Comparison of ENCODE assay signal across 31 cellular contexts in genomic region chr2:172090947-172091625, GRCh38. TPM values are rescaled to one million over a fixed set of nuclear protein-coding genes. Genes with fewer than 3 reads are reported as not detected.
DNase-seq lines count a peak whose midpoint lies in the region; ATAC-seq, FAIRE-seq and TF ChIP-seq lines count a peak whose summit lies in the region.
"Had no signal": no experiment of that assay in that cellular context is flagged by ENCODE, and none has a peak within 500 bp of the region (broad histone marks: within the 10 kb centered on the region; RNA-seq: fewer than 3 reads in every experiment).

No MANE protein-coding gene starts in this region.

- intact Hi-C loops in endothelial cell of umbilical vein (cut with micrococcal nuclease): no loop called here

- peaks cover 29% of the 10 kb centered on the region for H3K36me3 Mint-ChIP-seq in HFFc6 (ENCODE audit: low read depth)
- peaks cover 19% of the 10 kb centered on the region for H3K36me3 Mint-ChIP-seq in osteocyte (ENCODE audit: unreplicated experiment)
- H3K36me3 Mint-ChIP-seq: immature natural killer cell had no signal

- H3K4me2 ChIP-seq in SK-N-SH: no peak overlapping the region
- H3K4me2 ChIP-seq in endothelial cell of umbilical vein (ENCODE audit: insufficient read depth, low read length): no peak overlapping the region

- no peak overlapping the region for H2AFZ ChIP-seq in SK-N-SH (ENCODE audit: low read depth)
- no peak overlapping the region for H2AFZ ChIP-seq in endothelial cell of umbilical vein (ENCODE audit: low read depth, low read length)

- 26% methylated on average over 14 of the region's 15 CpGs for WGBS in SK-N-SH (ENCODE audit: low lambda C conversion rate)

- no peak for FAIRE-seq in endothelial cell of umbilical vein (lab: Jason Lieb, UNC)

- H3K9me3 Mint-ChIP-seq in HFFc6 (no peaks in the 10 kb centered on the region), osteocyte (ENCODE audit: unreplicated experiment) (no peaks in the 10 kb centered on the region)
- H3K9me3 Mint-ChIP-seq: activated CD8-positive, alpha-beta T cell treated with anti-CD3 and anti-CD28 coated beads for 36 hours; activated naive CD8-positive, alpha-beta T cell treated with anti-CD3 and anti-CD28 coated beads, Interleukin-2, amount 50 U/mL, for 24 hours; central memory CD8-positive, alpha-beta T cell; stimulated activated naive CD8-positive, alpha-beta T cell treated with anti-CD3 and anti-CD28 coated beads, Interleukin-15, amount 100 ng/mL, for 72 hours had no signal

- POLR2A ChIA-PET in SK-N-SH (lab: Yijun Ruan, JAX) (no interaction called here), endothelial cell of umbilical vein (lab: Charles Lee) (no interaction called here)

- H3K9ac ChIP-seq in SK-N-SH: no peak overlapping the region
- H3K9ac ChIP-seq in endothelial cell of umbilical vein (replicated peaks; ENCODE audit: extremely low read depth, insufficient read depth, low read length): no peak overlapping the region

- H3K27ac Mint-ChIP-seq in HFFc6 (peak overlapping the region; percentile 99), osteocyte (ENCODE audit: unreplicated experiment) (peak overlapping the region; percentile 100)
- H3K27ac Mint-ChIP-seq: activated CD8-positive, alpha-beta T cell treated with anti-CD3 and anti-CD28 coated beads for 36 hours; activated naive CD8-positive, alpha-beta T cell treated with anti-CD3 and anti-CD28 coated beads, Interleukin-2, amount 50 U/mL, for 24 hours; immature natural killer cell; stimulated activated naive CD8-positive, alpha-beta T cell treated with anti-CD3 and anti-CD28 coated beads, Interleukin-15, amount 100 ng/mL, for 72 hours had no signal

- H3F3A ChIP-seq in SK-N-SH (replicated peaks; ENCODE audit: insufficient read depth): peaks cover 15% of the 10 kb centered on the region

- no TSS peak for BruUV-seq in endothelial cell of umbilical vein (replicated peaks; lab: Mats Ljungman, UMichigan)

- peak overlapping the region; percentile 45; the same call in 1 of the 2 replicates for H3K4me3 Mint-ChIP-seq in HFFc6
- H3K4me3 Mint-ChIP-seq in osteocyte (ENCODE audit: unreplicated experiment): peak overlapping the region; percentile 69
- H3K4me3 Mint-ChIP-seq: activated CD8-positive, alpha-beta T cell treated with anti-CD3 and anti-CD28 coated beads for 36 hours; activated naive CD8-positive, alpha-beta T cell treated with anti-CD3 and anti-CD28 coated beads, Interleukin-2, amount 50 U/mL, for 24 hours; central memory CD8-positive, alpha-beta T cell had no signal

- H3K27ac ChIP-seq in SK-N-SH (ENCODE audit: low read depth in 2 of 2, low read length in 1 of 2) (no peak overlapping the region), endothelial cell of umbilical vein (ENCODE audit: insufficient read depth, low read depth, low read length) (no peak overlapping the region)
- H3K27ac ChIP-seq: skin epidermis had no signal

- TF ChIP-seq POLR2A in endothelial cell of umbilical vein (IDR thresholded peaks at IDR 0.05; ENCODE audit: low read depth, low read length): no peak

- H3K27me3 Mint-ChIP-seq in HFFc6 (ENCODE audit: insufficient read depth) (peaks cover 39% of the 10 kb centered on the region), osteocyte (ENCODE audit: unreplicated experiment) (no peaks in the 10 kb centered on the region)

- no peaks in the 10 kb centered on the region for H3K9me2 ChIP-seq in SK-N-SH

- no peak for ATAC-seq in SK-N-SH treated with all-trans-retinoic acid at 6 μM for 48 hours
- ATAC-seq: activated CD8-positive, alpha-beta T cell treated with anti-CD3 and anti-CD28 coated beads for 36 hours; activated naive CD8-positive, alpha-beta T cell treated with anti-CD3 and anti-CD28 coated beads, Interleukin-2, amount 50 U/mL, for 24 hours; gastroesophageal sphincter; left lobe of liver; stimulated activated naive CD8-positive, alpha-beta T cell treated with anti-CD3 and anti-CD28 coated beads, Interleukin-15, amount 100 ng/mL, for 72 hours had no signal

- no peak overlapping the region for H3K4me3 ChIP-seq in SK-N-SH (ENCODE audit: low read depth in 2 of 2, low read length in 1 of 2)
- no peak overlapping the region for H3K4me3 ChIP-seq in endothelial cell of umbilical vein (replicated peaks in 1 of 3; ENCODE audit: insufficient read depth in 1 of 3, low read depth in 1 of 3, low read length in 3 of 3)
- H3K4me3 ChIP-seq: skin epidermis had no signal

- TF ChIP-seq EP300 in SK-N-SH (IDR thresholded peaks at IDR 0.05; ENCODE audit: borderline replicate concordance in 1 of 2, low read depth in 1 of 2, low read length in 1 of 2): no peak

- H3K9me1 ChIP-seq in endothelial cell of umbilical vein (replicated peaks; ENCODE audit: control insufficient read depth, extremely low read depth, insufficient read depth, low read length): no peaks in the 10 kb centered on the region

- H3K4me1 Mint-ChIP-seq in HFFc6 (ENCODE audit: low read depth) (peaks cover 75% of the 10 kb centered on the region), osteocyte (ENCODE audit: unreplicated experiment) (peaks cover 68% of the 10 kb centered on the region)

- H3K79me2 ChIP-seq in SK-N-SH (ENCODE audit: insufficient read depth): no peaks in the 10 kb centered on the region
- H3K79me2 ChIP-seq in endothelial cell of umbilical vein (ENCODE audit: control insufficient read depth, insufficient read depth, low read length): no peaks in the 10 kb centered on the region

- H4K20me1 ChIP-seq in SK-N-SH (ENCODE audit: insufficient read depth) (0 out of 2 replicates have a peak, but pooled peaks cover 18% of the 10 kb centered on the region), endothelial cell of umbilical vein (replicated peaks; ENCODE audit: control insufficient read depth, extremely low read depth, insufficient read depth, low read length) (no peaks in the 10 kb centered on the region)

- TF ChIP-seq RAD21 in SK-N-SH (IDR thresholded peaks at IDR 0.05; ENCODE audit: low read length): no peak

- H3K4me1 ChIP-seq in SK-N-SH (ENCODE audit: control insufficient read depth in 1 of 2, insufficient read depth in 2 of 2, low read depth in 1 of 2, low read length in 1 of 2) (peaks cover under 1 to 16% of the 10 kb centered on the region in 2 experiments; a peak in 1 of 4 replicates), endothelial cell of umbilical vein (ENCODE audit: control insufficient read depth, extremely low read depth, insufficient read depth, low read length) (peaks cover 17% of the 10 kb centered on the region)

- H3K36me3 ChIP-seq in SK-N-SH (replicated peaks in 1 of 2; ENCODE audit: control insufficient read depth in 1 of 2, insufficient read depth in 2 of 2, low read length in 1 of 2): no peaks in the 10 kb centered on the region
- no peaks in the 10 kb centered on the region for H3K36me3 ChIP-seq in endothelial cell of umbilical vein (ENCODE audit: control insufficient read depth in 2 of 2, extremely low read depth in 1 of 2, insufficient read depth in 2 of 2, low read length in 2 of 2)
- H3K36me3 ChIP-seq: gastroesophageal sphincter had no signal

- dilution Hi-C loops in endothelial cell of umbilical vein (cut with MboI; ENCODE audit: extremely low pct_ligation_motif_present, low sequenced_read_pairs): no loop called here

- H3K9me3 ChIP-seq in SK-N-SH: no peaks in the 10 kb centered on the region
- no peaks in the 10 kb centered on the region for H3K9me3 ChIP-seq in endothelial cell of umbilical vein (replicated peaks; ENCODE audit: control insufficient read depth, insufficient read depth, low read length)
- H3K9me3 ChIP-seq: gastroesophageal sphincter had no signal

- TF ChIP-seq CTCF in SK-N-SH (IDR thresholded peaks at IDR 0.05): no peak
- TF ChIP-seq CTCF in HFFc6 (IDR thresholded peaks at IDR 0.05): no peak
- no peak for TF ChIP-seq CTCF in endothelial cell of umbilical vein (IDR thresholded peaks at IDR 0.05; ENCODE audit: extremely low read depth in 1 of 2, insufficient read depth in 1 of 2, low read depth in 1 of 2, low read length in 2 of 2)
- no peak for TF ChIP-seq CTCF in osteocyte (IDR thresholded peaks at IDR 0.05)

- CTCF ChIA-PET in SK-N-SH (lab: Yijun Ruan, JAX) (interaction anchor here (0.8 to 1.8 kb wide), 8 partner anchors 8 to 517 kb away, joined by 3 to 7 read pairs (median 3); no protein-coding TSS in a partner anchor), endothelial cell of umbilical vein (lab: Charles Lee) (interaction anchor here (1.0 to 2.4 kb wide), 3 partner anchors 9 to 387 kb away, joined by 3 to 8 read pairs (median 7); no protein-coding TSS in a partner anchor)

- peak; percentile 41 for DNase-seq in SK-N-SH
- no peak for DNase-seq in HFFc6
- no peak for DNase-seq in endothelial cell of umbilical vein (ENCODE audit: low read depth, low spot score)
- DNase-seq in osteocyte (ENCODE audit: extremely low spot score, unreplicated experiment): peak; percentile 70
- DNase-seq in NCI-H82 treated with DMSO at 0.1 percent for 48 hours (lab: John Stamatoyannopoulos, UW; ENCODE audit: unreplicated experiment): no peak
- no peak for DNase-seq in glomerular visceral epithelial cell (ENCODE audit: extremely low spot score)
- DNase-seq in activated naive CD4-positive, alpha-beta T cell treated with Interleukin-2 at 50 U/mL for 16 hours: no peak
- DNase-seq: activated CD4-positive, CD25-positive, alpha-beta regulatory T cell treated with anti-CD3 and anti-CD28 coated beads, Interleukin-2, amount 50 U/mL, for 72 hours; activated CD8-positive, alpha-beta T cell treated with anti-CD3 and anti-CD28 coated beads for 36 hours; activated gamma-delta T cell; activated naive CD8-positive, alpha-beta T cell treated with anti-CD3 and anti-CD28 coated beads, Interleukin-2, amount 50 U/mL, for 24 hours; activated T-cell treated with anti-CD3 and anti-CD28 coated beads for 4 hours; AML-193; CD8-positive, alpha-beta memory T cell; hypothalamus; immature natural killer cell; KBM-7; mesenchymal stem cell; NCI-H1417 treated with DMSO at 0.1 percent for 48 hours; NCI-H345; NCI-H774; RPMI8226; stimulated activated CD8-positive, alpha-beta memory T cell treated with anti-CD3 and anti-CD28 coated beads, Interleukin-4, amount 100 ng/mL, for 48 hours; stimulated activated naive CD8-positive, alpha-beta T cell treated with anti-CD3 and anti-CD28 coated beads, Interleukin-15, amount 100 ng/mL, for 72 hours had no signal

- peaks cover 95% of the 10 kb centered on the region for H3K27me3 ChIP-seq in SK-N-SH (ENCODE audit: insufficient read depth)
- peaks cover 85 to 100% of the 10 kb centered on the region in 2 experiments for H3K27me3 ChIP-seq in endothelial cell of umbilical vein (ENCODE audit: control insufficient read depth in 2 of 2, insufficient read depth in 2 of 2, low read length in 2 of 2)

RNA-seq across cellular contexts. Expression of gene DLX1, which starts 5.8 kb away (rescaled TPM):
- polyA plus RNA-seq in SK-N-SH (2012; rRNA removed) (0.07 and 0.13 TPM in 2 replicates), endothelial cell of umbilical vein (0.12 and 0.14 TPM in 2 replicates)
- 0.09 and 0.12 TPM in 2 replicates for polyA plus RNA-seq in SK-N-SH (2012; cell fraction: cytosol; rRNA removed)
- 0.22 and 0.37 TPM in 2 replicates for polyA plus RNA-seq in SK-N-SH (2012; cell fraction: nucleus; rRNA removed)
- total RNA-seq in HFFc6 (2021; fragmentation: NEBNext Ultra II Directional; extraction: Animal tissue kit (Norgen Biotek cat#: 25700)): 10 to 100 TPM in 2 of 6 experiments, 1 to 10 TPM in 4; 8.2 to 13.9 (median 9.2) TPM
- total RNA-seq in endothelial cell of umbilical vein (not detected in 2 replicates), osteocyte (25.2 and 29.7 TPM in 2 replicates)
- polyA plus RNA-seq in endothelial cell of umbilical vein (2011; cell fraction: cytosol; rRNA removed): 0.06 and 0.09 TPM in 2 replicates
- 0.21 and 0.42 TPM in 2 replicates for polyA plus RNA-seq in endothelial cell of umbilical vein (2011; cell fraction: nucleus; rRNA removed)
- polyA plus RNA-seq in endothelial cell of umbilical vein (2012): not detected in 2 replicates
- polyA minus RNA-seq in endothelial cell of umbilical vein: 0.36 TPM in 1 of 2 replicates, not detected in the other
- polyA minus RNA-seq in endothelial cell of umbilical vein (2011; cell fraction: cytosol; rRNA and poly(A)+ RNA removed): 1.2 TPM
- not detected in 2 replicates for polyA minus RNA-seq in endothelial cell of umbilical vein (2011; cell fraction: nucleus; rRNA and poly(A)+ RNA removed)
- total RNA-seq: activated CD8-positive, alpha-beta T cell treated with anti-CD3 and anti-CD28 coated beads for 36 hours; CD8-positive, alpha-beta memory T cell; left lobe of liver; T-helper 1 cell treated with Interleukin-12 subunit alpha and Interleukin-12 subunit beta and Interleukin-4 antibody, amounts not matched to agents 30 ng/mL and 1 ng/mL, for 36 hours had no signal
- polyA plus RNA-seq: CD8-positive, alpha-beta memory T cell; immature natural killer cell had no signal

RNA-seq across cellular contexts. Expression of gene DLX2, which starts 11.6 kb away (rescaled TPM):
- polyA plus RNA-seq in SK-N-SH (2012; rRNA removed) (0.02 TPM in 2 replicates), endothelial cell of umbilical vein (not detected in 2 replicates)
- polyA plus RNA-seq in SK-N-SH (2012; cell fraction: cytosol; rRNA removed): 0.03 TPM in 2 replicates
- polyA plus RNA-seq in SK-N-SH (2012; cell fraction: nucleus; rRNA removed): 0.13 and 0.15 TPM in 2 replicates
- total RNA-seq in HFFc6 (2021; fragmentation: NEBNext Ultra II Directional; extraction: Animal tissue kit (Norgen Biotek cat#: 25700)): 10 to 100 TPM in 2 of 6 experiments, 1 to 10 TPM in 4; 8.8 to 12.6 (median 9.5) TPM
- total RNA-seq in endothelial cell of umbilical vein (not detected in 2 replicates), osteocyte (17.4 and 17.6 TPM in 2 replicates)
- 0.03 TPM in 1 of 2 replicates, not detected in the other for polyA plus RNA-seq in endothelial cell of umbilical vein (2011; cell fraction: cytosol; rRNA removed)
- not detected in 2 replicates for polyA plus RNA-seq in endothelial cell of umbilical vein (2011; cell fraction: nucleus; rRNA removed)
- not detected in 2 replicates for polyA plus RNA-seq in endothelial cell of umbilical vein (2012)
- not detected in 2 replicates for polyA minus RNA-seq in endothelial cell of umbilical vein
- 0.82 TPM for polyA minus RNA-seq in endothelial cell of umbilical vein (2011; cell fraction: cytosol; rRNA and poly(A)+ RNA removed)
- polyA minus RNA-seq in endothelial cell of umbilical vein (2011; cell fraction: nucleus; rRNA and poly(A)+ RNA removed): not detected in 2 replicates
- total RNA-seq: activated CD8-positive, alpha-beta T cell treated with anti-CD3 and anti-CD28 coated beads for 36 hours; dermis microvascular lymphatic vessel endothelial cell; gastroesophageal sphincter; left lobe of liver; T-helper 1 cell treated with Interleukin-12 subunit alpha and Interleukin-12 subunit beta and Interleukin-4 antibody, amounts not matched to agents 30 ng/mL and 1 ng/mL, for 36 hours had no signal
- polyA plus RNA-seq: CD8-positive, alpha-beta memory T cell had no signal

Comparison
In these comparisons a context has a peak if more than half of its experiments do, and no peak if none do; other contexts are left out.
1. DNase-seq: peak in SK-N-SH (single experiment) and osteocyte (single experiment); none in HFFc6 (single experiment), endothelial cell of umbilical vein (single experiment), NCI-H82 treated with DMSO at 0.1 percent for 48 hours (single experiment), glomerular visceral epithelial cell (single experiment) and activated naive CD4-positive, alpha-beta T cell treated with Interleukin-2 at 50 U/mL for 16 hours (single experiment).